In the genomic region with DNA sequence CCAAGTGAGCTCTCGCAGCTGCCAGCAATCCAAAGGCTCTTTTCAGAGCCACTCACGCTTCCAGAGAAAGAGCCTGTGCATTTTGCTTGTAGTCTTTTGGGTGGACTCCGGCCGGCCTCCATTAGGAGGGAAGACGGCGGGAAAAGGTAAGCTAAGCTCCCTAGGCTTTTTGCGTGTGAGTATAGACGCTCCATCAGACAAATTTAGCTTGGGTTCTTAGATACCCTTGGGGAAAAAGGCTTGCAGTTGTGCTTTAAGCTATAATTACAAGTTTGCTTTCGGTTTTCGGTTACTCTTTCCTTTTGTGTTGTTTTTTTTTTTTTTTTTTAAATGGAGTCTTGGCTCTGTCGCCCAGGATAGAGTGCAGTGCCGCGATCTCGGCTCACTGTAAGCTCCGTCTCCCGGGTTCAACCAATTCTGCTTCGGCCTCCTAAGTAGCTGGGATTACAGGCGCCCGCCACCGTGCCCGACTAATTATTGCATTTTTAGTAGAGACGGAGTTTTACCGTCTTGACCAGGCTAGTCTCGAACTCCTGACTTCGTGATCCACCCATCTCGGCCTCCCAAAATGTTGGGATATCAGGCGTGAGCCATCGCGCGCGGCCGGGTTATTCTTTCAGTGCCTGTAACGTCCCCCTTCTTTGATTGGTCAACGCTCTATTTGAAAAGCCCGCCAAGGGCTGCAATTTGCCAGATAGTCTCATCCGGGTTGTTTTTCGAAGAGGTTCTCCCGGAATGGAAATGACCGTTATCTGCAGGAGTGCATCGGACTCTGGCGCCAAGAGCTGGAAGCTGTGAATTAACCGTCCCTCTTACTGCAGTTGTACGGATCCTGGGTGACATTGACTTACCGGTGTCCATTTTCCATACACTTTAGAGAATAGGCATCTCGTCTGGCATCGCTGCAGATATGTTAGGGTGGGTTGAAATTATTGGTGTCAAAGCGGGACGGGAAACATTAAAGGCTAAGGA, we compare ENCODE assay signal across 8 cellular contexts. TPM values are rescaled to one million over a fixed set of nuclear protein-coding genes. Genes with fewer than 3 reads are reported as not detected.
DNase-seq lines count a peak whose midpoint lies in the region; ATAC-seq and TF ChIP-seq lines count a peak whose summit lies in the region.

No MANE protein-coding gene starts in this region.

- H3K4me3 Mint-ChIP-seq in neural crest cell: no peak overlapping the region

- DNase-seq in DMS79 (lab: John Stamatoyannopoulos, UW): peak; percentile 71
- peak; percentile 97 for DNase-seq in RPMI7951 (ENCODE audit: low read depth)
- peak; percentile 71 for DNase-seq in activated gamma-delta T cell treated with Interleukin-2 at 50 U/mL for 16 hours
- peak; percentile 82 to 93 for DNase-seq in foreskin keratinocyte
- DNase-seq in neural crest cell (ENCODE audit: low read depth, low spot score): peak; percentile 70
- DNase-seq in superior temporal gyrus (ENCODE audit: extremely low spot score): peak; percentile 96

- peak overlapping the region; percentile 92 for H3K4me2 ChIP-seq in Loucy (ENCODE audit: low read depth, low read length, poor library complexity, severe bottlenecking)

- H3K9me3 Mint-ChIP-seq in neural crest cell: no peaks in the 10 kb centered on the region

- ATAC-seq in foreskin keratinocyte: peak; percentile 12
- ATAC-seq in HG02840 (IDR thresholded peaks at IDR 0.05; ENCODE audit: low FRiP score, unreplicated experiment): no peak

- no peaks in the 10 kb centered on the region; the same call in 1 of the 2 replicates for H3K79me2 ChIP-seq in Loucy (ENCODE audit: insufficient read depth, low read length)

- H3K27me3 ChIP-seq in Loucy (ENCODE audit: insufficient read depth, low read length, poor library complexity, severe bottlenecking) (no peaks in the 10 kb centered on the region), foreskin keratinocyte (no peaks in the 10 kb centered on the region)

- peaks cover 16% of the 10 kb centered on the region for H3K27me3 Mint-ChIP-seq in neural crest cell (ENCODE audit: low read depth)

- no peaks in the 10 kb centered on the region for H3K9me3 ChIP-seq in Loucy (ENCODE audit: insufficient read depth, low read depth, low read length)

- H3K36me3 ChIP-seq in Loucy (ENCODE audit: insufficient read depth, low read length): no peaks in the 10 kb centered on the region

- no peaks in the 10 kb centered on the region for H4K20me1 ChIP-seq in Loucy (ENCODE audit: insufficient read depth, low read length, poor library complexity, severe bottlenecking)

- peaks cover 33% of the 10 kb centered on the region for H3F3A ChIP-seq in Loucy (ENCODE audit: low read depth)

- H3K36me3 Mint-ChIP-seq in neural crest cell (ENCODE audit: low read depth): peaks cover 8% of the 10 kb centered on the region

- TF ChIP-seq CTCF in Loucy (conservative IDR thresholded peaks at IDR 0.05; ENCODE audit: low read length): no peak
- no peak for TF ChIP-seq CTCF in foreskin keratinocyte (conservative IDR thresholded peaks at IDR 0.05)
- TF ChIP-seq CTCF in neural crest cell (conservative IDR thresholded peaks at IDR 0.05): no peak

- H3K27ac ChIP-seq in foreskin keratinocyte: peak overlapping the region; percentile 53

- H3K4me1 ChIP-seq in Loucy (ENCODE audit: insufficient read depth, low read length, poor library complexity, severe bottlenecking) (peaks cover 46% of the 10 kb centered on the region), foreskin keratinocyte (no peaks in the 10 kb centered on the region)

- peak overlapping the region; percentile 100 for H3K9ac ChIP-seq in Loucy (ENCODE audit: low read depth, low read length, poor library complexity, severe bottlenecking)

- H2AFZ ChIP-seq in Loucy (ENCODE audit: low read length): no peak overlapping the region

- H3K9me2 ChIP-seq in Loucy (replicated peaks; ENCODE audit: low read depth, low read length): no peaks in the 10 kb centered on the region

- H3K27ac Mint-ChIP-seq in neural crest cell (ENCODE audit: unreplicated experiment): no peak overlapping the region

- peak overlapping the region; percentile 93 for H3K4me3 ChIP-seq in Loucy (ENCODE audit: low read length, poor library complexity, severe bottlenecking)

- H3K4me1 Mint-ChIP-seq in neural crest cell: peaks cover 36% of the 10 kb centered on the region

RNA-seq across cellular contexts. Expression of gene OR2B2, which starts 18.1 kb away (rescaled TPM):
- not detected in 2 replicates for total RNA-seq in RPMI7951 (2014; rRNA removed; shearing (Covaris generic))
- total RNA-seq in foreskin keratinocyte: not detected in 2 replicates
- polyA plus RNA-seq in foreskin keratinocyte: not detected in 2 replicates
- not detected in 2 replicates for total RNA-seq in neural crest cell
